In the genomic region with DNA sequence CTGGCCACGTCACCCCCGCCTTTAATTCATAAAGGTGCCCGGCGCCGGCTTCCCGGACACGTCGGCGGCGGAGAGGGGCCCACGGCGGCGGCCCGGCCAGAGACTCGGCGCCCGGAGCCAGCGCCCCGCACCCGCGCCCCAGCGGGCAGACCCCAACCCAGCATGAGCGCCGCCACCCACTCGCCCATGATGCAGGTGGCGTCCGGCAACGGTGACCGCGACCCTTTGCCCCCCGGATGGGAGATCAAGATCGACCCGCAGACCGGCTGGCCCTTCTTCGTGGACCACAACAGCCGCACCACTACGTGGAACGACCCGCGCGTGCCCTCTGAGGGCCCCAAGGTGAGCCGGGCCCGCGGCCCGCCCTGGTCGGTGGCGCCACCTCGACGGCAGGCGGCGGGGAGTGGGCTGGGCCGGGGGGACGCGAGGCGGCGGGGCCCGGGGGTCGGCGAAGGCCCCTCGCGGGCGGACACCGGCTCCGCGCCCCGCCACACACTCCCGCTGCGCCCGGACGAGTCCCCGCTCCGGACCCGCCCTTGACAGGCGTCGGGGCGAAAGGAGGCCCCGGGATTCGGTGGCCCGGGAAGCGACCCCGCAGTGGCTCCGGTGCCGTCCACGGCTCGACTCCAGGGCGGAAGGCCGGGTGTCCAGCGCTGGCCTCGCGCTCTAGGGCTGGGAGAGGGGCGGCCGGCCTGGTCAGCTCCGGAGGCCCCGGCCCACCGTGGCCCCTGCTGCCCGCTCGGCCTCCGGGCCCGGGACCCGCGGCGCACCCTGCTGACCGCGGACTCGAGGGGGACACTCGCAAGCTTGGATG, we compare ENCODE assay signal across 8 cellular contexts. TPM values are rescaled to one million over a fixed set of nuclear protein-coding genes. Genes with fewer than 3 reads are reported as not detected.
A peak's percentile ranks its signal among the peaks of the same experiment; 100 is the strongest.
DNase-seq lines count a peak whose midpoint lies in the region; ATAC-seq and TF ChIP-seq lines count a peak whose summit lies in the region.

No MANE protein-coding gene starts in this region.

- TF ChIP-seq CTCF in CD14-positive monocyte (IDR thresholded peaks at IDR 0.05): no peak
- TF ChIP-seq CTCF in MM.1S (IDR thresholded peaks at IDR 0.05; ENCODE audit: low read length): no peak
- peak in 1 of 7 experiments; percentile 1 for TF ChIP-seq CTCF in body of pancreas (IDR thresholded peaks at IDR 0.05)

- H2AFZ ChIP-seq in MM.1S (ENCODE audit: low read length): peak overlapping the region; percentile 82

- peak overlapping the region in 6 of 7 donors; percentile 59 to 90 (median 80) for H3K27ac Mint-ChIP-seq in CD14-positive monocyte

- H3K9me2 ChIP-seq in MM.1S (replicated peaks; ENCODE audit: insufficient read depth, low read length): no peaks in the 10 kb centered on the region

- peak overlapping the region; percentile 85 to 88 for H3K4me3 Mint-ChIP-seq in CD14-positive monocyte

- H3K4me3 ChIP-seq in MM.1S (ENCODE audit: low read length): peak overlapping the region; percentile 74
- H3K4me3 ChIP-seq in body of pancreas: peak overlapping the region; percentile 60 to 81

- ATAC-seq in GM21526 (IDR thresholded peaks at IDR 0.05; ENCODE audit: low FRiP score, unreplicated experiment) (peak; percentile 32), body of pancreas (peak; percentile 29), left colon (peak; percentile 30)

- H3K36me3 ChIP-seq in MM.1S (replicated peaks; ENCODE audit: insufficient read depth, low read length) (no peaks in the 10 kb centered on the region), body of pancreas (replicated peaks in 1 of 2; ENCODE audit: insufficient read depth in 1 of 2, low read depth in 2 of 2) (no peaks in the 10 kb centered on the region)

- H3K4me1 Mint-ChIP-seq in CD14-positive monocyte: peaks cover 32% of the 10 kb centered on the region

- intact Hi-C loops in CD14-positive monocyte (cut with micrococcal nuclease): loop anchor here in 1 of 2 donors (5.0 kb wide), 2 partner anchors 36 to 54 kb away; a partner anchor contains a TSS
- intact Hi-C loops in body of pancreas (cut with DNase I): no loop called here
- intact Hi-C loops in left colon (cut with DNase I, micrococcal nuclease): no loop called here

- DNase-seq in CD14-positive monocyte (ENCODE audit: low spot score) (no peak), MM.1S (peak; percentile 9), body of pancreas (peak in 3 of 4 donors; percentile 30 to 42 (median 36)), left colon (peak; percentile 36 to 65), substantia nigra (lab: John Stamatoyannopoulos, UW) (peak in 9 of 49 donors; percentile 25 to 86 (median 43)), SKM-1 treated with dmso at 0.1 percent for 144 hours (lab: John Stamatoyannopoulos, UW; ENCODE audit: unreplicated experiment) (no peak), NCI-H510A treated with DMSO at 0.1 percent for 48 hours (lab: John Stamatoyannopoulos, UW) (no peak)

- H3K9me3 Mint-ChIP-seq in CD14-positive monocyte: peaks cover 0 to 3% (median 0%) of the 10 kb centered on the region in 7 donors

- peak overlapping the region; percentile 15; the same call in 1 of the 2 replicates for H3K27ac ChIP-seq in MM.1S (ENCODE audit: low read length)
- H3K27ac ChIP-seq in body of pancreas: peak overlapping the region; percentile 92 to 93 (median 93)
- peak overlapping the region; percentile 94 for H3K27ac ChIP-seq in substantia nigra (ENCODE audit: low read depth, low read length, poor library complexity, severe bottlenecking)

- H3K9me3 ChIP-seq in MM.1S (replicated peaks; ENCODE audit: insufficient read depth, low read length) (no peaks in the 10 kb centered on the region), body of pancreas (no peaks in the 10 kb centered on the region)

- WGBS in body of pancreas, 2 donors: 0% methylated on average over 3 to 48 of the region's 106 CpGs

- no peak for TF ChIP-seq POLR2A in body of pancreas (IDR thresholded peaks at IDR 0.05)

- no peaks in the 10 kb centered on the region for H3K27me3 ChIP-seq in MM.1S (replicated peaks; ENCODE audit: insufficient read depth, low read length)
- H3K27me3 ChIP-seq in body of pancreas: no peaks in the 10 kb centered on the region

- peaks cover 52% of the 10 kb centered on the region for H3K79me2 ChIP-seq in MM.1S (ENCODE audit: low read length)

- H3K9ac ChIP-seq in MM.1S (ENCODE audit: low read length): peak overlapping the region; percentile 86

- no peaks in the 10 kb centered on the region for H4K20me1 ChIP-seq in MM.1S (ENCODE audit: insufficient read depth, low read length)

- peaks cover 12% of the 10 kb centered on the region for H3F3A ChIP-seq in MM.1S (ENCODE audit: insufficient read depth, low read length)

- peaks cover 27 to 39% (median 35%) of the 10 kb centered on the region in 3 donors for H3K27me3 Mint-ChIP-seq in CD14-positive monocyte (ENCODE audit: low read depth in 3 of 3)

- H3K36me3 Mint-ChIP-seq in CD14-positive monocyte: peaks cover 18% of the 10 kb centered on the region in 2 donors

- peak overlapping the region; percentile 29 for H3K4me2 ChIP-seq in MM.1S (ENCODE audit: low read depth, low read length)

- H3K4me1 ChIP-seq in MM.1S (ENCODE audit: low read length): peaks cover 12% of the 10 kb centered on the region
- H3K4me1 ChIP-seq in body of pancreas: peaks cover 37% of the 10 kb centered on the region

RNA-seq across cellular contexts. Expression of a gene that starts 0.5 kb away (rescaled TPM):
- polyA plus RNA-seq in CD14-positive monocyte: 1 to 10 TPM; 1.0 to 2.8 TPM
- 10 to 100 TPM; 11.9 to 17.5 TPM for total RNA-seq in body of pancreas
- 10 to 100 TPM; 26.4 to 26.9 TPM for total RNA-seq in left colon

RNA-seq across cellular contexts. Expression of a gene that starts 55.0 kb away (rescaled TPM):
- polyA plus RNA-seq in CD14-positive monocyte: 1 to 10 TPM; 6.7 to 7.2 TPM
- total RNA-seq in body of pancreas (10 to 100 TPM; 34.9 to 36.1 TPM), left colon (10 to 100 TPM; 92.8 to 97.0 TPM)

Comparison
In these comparisons a context has a peak if more than half of its experiments do, and no peak if none do; other contexts are left out.
1. DNase-seq: peak in MM.1S (single experiment), body of pancreas (3 of 4) and left colon (2 of 2); none in CD14-positive monocyte (single experiment), SKM-1 treated with dmso at 0.1 percent for 144 hours (single experiment) and NCI-H510A treated with DMSO at 0.1 percent for 48 hours (single experiment).
2. H3K27ac ChIP-seq: peak in every context shown above with its lines; median percentile 94 in substantia nigra; 93 in body of pancreas; 15 in MM.1S.
3. Peak in every context shown above with its lines, with median percentiles within 50 percentile points of each other: ATAC-seq.